ENCODE assay signal across 8 cellular contexts in the genomic region with DNA sequence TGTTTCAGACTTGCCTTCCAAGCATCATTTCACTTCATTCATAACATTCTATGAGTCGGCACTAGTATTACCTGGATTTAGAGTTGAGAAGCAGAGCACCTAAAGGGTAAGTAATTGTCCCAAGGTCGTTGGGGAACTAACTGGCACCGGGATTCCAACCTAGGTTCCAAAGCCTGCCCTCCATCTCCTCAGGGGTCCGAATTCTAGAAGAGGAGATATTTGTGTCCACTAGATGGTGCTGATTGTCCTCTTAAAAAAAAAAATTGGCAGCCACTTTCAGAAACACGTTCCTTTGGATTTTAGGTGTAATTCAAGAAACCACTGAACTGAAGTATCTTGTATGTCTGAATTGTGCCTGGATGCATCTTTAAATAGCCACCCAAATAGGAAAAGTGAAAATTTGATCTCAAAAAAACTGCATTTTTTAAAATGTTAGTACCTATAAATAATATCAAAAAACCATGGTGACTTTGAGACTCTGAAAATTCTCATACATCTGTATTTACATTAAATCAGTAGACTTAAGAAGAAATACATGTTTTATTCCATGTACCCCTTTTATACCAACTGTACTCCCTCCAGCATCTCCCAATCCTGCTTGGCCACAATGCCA. TPM values are rescaled to one million over a fixed set of nuclear protein-coding genes. Genes with fewer than 3 reads are reported as not detected.
DNase-seq lines count a peak whose midpoint lies in the region; ATAC-seq and TF ChIP-seq lines count a peak whose summit lies in the region.

No MANE protein-coding gene starts in this region.

- H3K4me1 ChIP-seq in OCI-LY1 (ENCODE audit: insufficient read depth, low read length, severe bottlenecking), result peaks cover 31% of the 10 kb centered on the region
- peaks cover 14 to 18% of the 10 kb centered on the region in 2 donors for H3K4me1 ChIP-seq in naive thymus-derived CD4-positive, alpha-beta T cell (ENCODE audit: control insufficient read depth in 2 of 2, insufficient read depth in 2 of 2, low read length in 2 of 2)

- DNase-seq in Daoy (ENCODE audit: low read depth), result peak; percentile 36
- peak; percentile 32 for DNase-seq in Jurkat, Clone E6-1 (ENCODE audit: low read depth, low spot score)
- DNase-seq in dermis microvascular lymphatic vessel endothelial cell (ENCODE audit: low read depth in 2 of 2), result peak; percentile 41 to 63
- peak in 5 of 9 donors; percentile 30 to 51 (median 38) for DNase-seq in naive thymus-derived CD4-positive, alpha-beta T cell
- no peak for DNase-seq in activated naive CD4-positive, alpha-beta T cell treated with Interleukin-2 at 50 U/mL for 16 hours

- no peaks in the 10 kb centered on the region for H3K9me2 ChIP-seq in OCI-LY1 (ENCODE audit: low read depth, low read length)

- H3K9me3 ChIP-seq in OCI-LY1 (ENCODE audit: low read length), result peaks cover under 1% of the 10 kb centered on the region; the same call in 1 of the 2 replicates
- no peaks in the 10 kb centered on the region for H3K9me3 ChIP-seq in naive thymus-derived CD4-positive, alpha-beta T cell (ENCODE audit: control insufficient read depth in 2 of 3, low read length in 3 of 3)

- CTCF ChIA-PET in naive thymus-derived CD4-positive, alpha-beta T cell (lab: Charles Lee), result interaction anchor here (0.7 kb wide), 3 partner anchors 86 to 486 kb away, joined by 3 to 6 read pairs (median 4); no protein-coding TSS in a partner anchor

- H3K4me3 Mint-ChIP-seq in naive thymus-derived CD4-positive, alpha-beta T cell, result no peak overlapping the region

- no peak overlapping the region for H2AFZ ChIP-seq in OCI-LY1 (ENCODE audit: low read length)

- H3K27me3 Mint-ChIP-seq in naive thymus-derived CD4-positive, alpha-beta T cell, result no peaks in the 10 kb centered on the region

- H4K20me1 ChIP-seq in OCI-LY1 (ENCODE audit: insufficient read depth, low read length), result no peaks in the 10 kb centered on the region

- H3K79me2 ChIP-seq in OCI-LY1 (ENCODE audit: insufficient read depth, low read length), result no peaks in the 10 kb centered on the region

- H3K36me3 ChIP-seq in OCI-LY1 (ENCODE audit: insufficient read depth, low read length), result no peaks in the 10 kb centered on the region
- H3K36me3 ChIP-seq in naive thymus-derived CD4-positive, alpha-beta T cell (ENCODE audit: control insufficient read depth in 2 of 3, insufficient read depth in 3 of 3, low read length in 3 of 3), result peaks cover 0 to 5% (median 0%) of the 10 kb centered on the region in 3 experiments

- H3F3A ChIP-seq in OCI-LY1 (ENCODE audit: insufficient read depth, low read length), result no peaks in the 10 kb centered on the region

- no peak overlapping the region for H3K27ac ChIP-seq in OCI-LY1 (ENCODE audit: low read depth, low read length, poor library complexity, severe bottlenecking)
- no peak overlapping the region for H3K27ac ChIP-seq in naive thymus-derived CD4-positive, alpha-beta T cell (ENCODE audit: low read depth, low read length)

- no peaks in the 10 kb centered on the region for H3K9me3 Mint-ChIP-seq in naive thymus-derived CD4-positive, alpha-beta T cell

- no peak for ATAC-seq in naive thymus-derived CD4-positive, alpha-beta T cell
- ATAC-seq in HG03442 (IDR thresholded peaks at IDR 0.05; ENCODE audit: unreplicated experiment) (no peak), GM18867 (IDR thresholded peaks at IDR 0.05; ENCODE audit: unreplicated experiment) (no peak)

- H3K9ac ChIP-seq in OCI-LY1 (ENCODE audit: low read length), result no peak overlapping the region

- H3K27ac Mint-ChIP-seq in naive thymus-derived CD4-positive, alpha-beta T cell, result peak overlapping the region in 6 of 9 donors; percentile 3 to 63 (median 30)

- no peak overlapping the region for H3K4me3 ChIP-seq in Jurkat, Clone E6-1 (ENCODE audit: low read length)
- H3K4me3 ChIP-seq in OCI-LY1 (ENCODE audit: low read depth, low read length, poor library complexity, severe bottlenecking), result no peak overlapping the region
- no peak overlapping the region for H3K4me3 ChIP-seq in naive thymus-derived CD4-positive, alpha-beta T cell (ENCODE audit: low read length)

- TF ChIP-seq CTCF in OCI-LY1 (IDR thresholded peaks at IDR 0.05; ENCODE audit: low read length), result peak; percentile 69

- H3K4me1 Mint-ChIP-seq in naive thymus-derived CD4-positive, alpha-beta T cell, result peaks cover 29 to 54% (median 43%) of the 10 kb centered on the region in 7 donors

- H3K4me2 ChIP-seq in OCI-LY1 (ENCODE audit: low read length), result no peak overlapping the region

- intact Hi-C loops in naive thymus-derived CD4-positive, alpha-beta T cell (cut with micrococcal nuclease), result loop anchor here (1.0 to 10.0 kb wide), 6 partner anchors 89 to 808 kb away; partner anchors contain the start of genes BMF (in 1 of the 2), KNL1 (in 1 of the 2) and SRP14 (in 1 of the 2)

- H3K36me3 Mint-ChIP-seq in naive thymus-derived CD4-positive, alpha-beta T cell, result peaks cover 0 to 3% (median 0%) of the 10 kb centered on the region in 5 donors

- POLR2A ChIA-PET in naive thymus-derived CD4-positive, alpha-beta T cell (lab: Charles Lee), result interaction anchor here (1.0 to 1.2 kb wide), 2 partner anchors 135 to 253 kb away, joined by 3 read pairs; no protein-coding TSS in a partner anchor

- no peaks in the 10 kb centered on the region for H3K27me3 ChIP-seq in OCI-LY1 (ENCODE audit: insufficient read depth, low read length)
- H3K27me3 ChIP-seq in naive thymus-derived CD4-positive, alpha-beta T cell (ENCODE audit: control insufficient read depth in 2 of 2, insufficient read depth in 2 of 2, low read length in 2 of 2), result no peaks in the 10 kb centered on the region

RNA-seq across cellular contexts. Expression of gene FSIP1, which starts 3.9 kb away (rescaled TPM):
- 0.97 and 2.2 TPM in 2 replicates for total RNA-seq in Daoy (2014; rRNA removed; shearing (Covaris generic))
- polyA plus RNA-seq in Jurkat, Clone E6-1 (2012; ENCODE audit: insufficient read depth, insufficient read length), result not detected
- 0.25 and 0.51 TPM in 2 replicates for total RNA-seq in dermis microvascular lymphatic vessel endothelial cell
- under 1 TPM in 4 of 5 experiments, not detected in 1; 0.14 to 0.51 (median 0.35) TPM for total RNA-seq in naive thymus-derived CD4-positive, alpha-beta T cell
- under 1 TPM; 0.24 to 0.27 TPM for polyA plus RNA-seq in naive thymus-derived CD4-positive, alpha-beta T cell
